8 cellular contexts compared by ENCODE assay signal in the genomic region with DNA sequence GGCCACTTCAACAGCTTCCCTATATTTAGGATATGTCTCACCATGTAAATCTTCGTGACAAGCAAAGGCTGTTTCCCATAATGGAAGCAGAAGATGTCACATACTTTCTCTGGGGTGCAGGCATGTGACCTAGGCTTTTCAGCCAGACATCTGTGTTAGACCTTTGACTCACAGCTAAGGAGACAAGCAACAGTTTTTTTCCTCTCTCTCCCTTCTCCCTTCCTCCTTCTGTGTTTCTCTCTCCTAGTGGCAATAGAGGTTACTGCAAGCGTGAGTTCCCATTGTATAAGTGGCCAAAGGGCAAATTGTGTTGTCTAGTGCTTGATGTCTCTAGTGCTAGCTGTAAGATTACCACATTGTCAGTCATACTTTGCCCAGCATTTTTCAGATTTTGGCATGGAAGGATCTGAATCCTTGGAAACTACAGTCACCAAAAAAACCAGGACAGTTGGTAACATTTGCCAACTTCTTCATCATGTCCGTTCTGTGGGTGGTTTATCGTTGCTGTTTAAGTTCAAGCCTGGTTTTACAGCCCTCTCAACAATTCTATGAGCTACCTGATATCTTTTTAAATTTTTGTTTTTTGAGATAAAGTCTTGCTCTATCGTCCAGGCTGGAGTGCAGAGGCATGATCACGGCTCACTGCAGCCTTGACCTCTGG. TPM values are rescaled to one million over a fixed set of nuclear protein-coding genes. Genes with fewer than 3 reads are reported as not detected.
A peak's percentile ranks its signal among the peaks of the same experiment; 100 is the strongest.
DNase-seq lines count a peak whose midpoint lies in the region; ATAC-seq, FAIRE-seq and TF ChIP-seq lines count a peak whose summit lies in the region.

No MANE protein-coding gene starts in this region.

- no peaks in the 10 kb centered on the region for H3K79me2 ChIP-seq in endothelial cell of umbilical vein (ENCODE audit: control insufficient read depth, insufficient read depth, low read length)

- DNase-seq in NCI-H1417 (lab: John Stamatoyannopoulos, UW) (peak; percentile 6 to 55 (median 52)), NCI-H1417 treated with DMSO at 0.1 percent for 48 hours (lab: John Stamatoyannopoulos, UW) (no peak), SIG-M5 (lab: John Stamatoyannopoulos, UW) (peak; percentile 68), endothelial cell of umbilical vein (ENCODE audit: low read depth, low spot score) (peak; percentile 48), myocyte (ENCODE audit: low read depth) (peak; percentile 76), mesenteric fat pad (ENCODE audit: low spot score) (no peak)

- dilution Hi-C loops in endothelial cell of umbilical vein (cut with MboI; ENCODE audit: extremely low pct_ligation_motif_present, low sequenced_read_pairs) = no loop called here

- no peak overlapping the region for H3K4me2 ChIP-seq in endothelial cell of umbilical vein (ENCODE audit: insufficient read depth, low read length)

- no peak overlapping the region for H3K9ac ChIP-seq in endothelial cell of umbilical vein (replicated peaks; ENCODE audit: extremely low read depth, insufficient read depth, low read length)

- no peaks in the 10 kb centered on the region for H4K20me1 ChIP-seq in endothelial cell of umbilical vein (replicated peaks; ENCODE audit: control insufficient read depth, extremely low read depth, insufficient read depth, low read length)

- POLR2A ChIA-PET in endothelial cell of umbilical vein (lab: Charles Lee) = no interaction called here

- TF ChIP-seq CTCF in LNCAP (IDR thresholded peaks at IDR 0.05) = peak; percentile 79
- peak; percentile 56 to 73 for TF ChIP-seq CTCF in endothelial cell of umbilical vein (IDR thresholded peaks at IDR 0.05; ENCODE audit: extremely low read depth in 1 of 2, insufficient read depth in 1 of 2, low read depth in 1 of 2, low read length in 2 of 2)

- no peak for TF ChIP-seq POLR2A in endothelial cell of umbilical vein (IDR thresholded peaks at IDR 0.05; ENCODE audit: low read depth, low read length)

- intact Hi-C loops in endothelial cell of umbilical vein (cut with micrococcal nuclease) = no loop called here

- H3K9me3 ChIP-seq in endothelial cell of umbilical vein (replicated peaks; ENCODE audit: control insufficient read depth, insufficient read depth, low read length) = no peaks in the 10 kb centered on the region

- BruUV-seq in endothelial cell of umbilical vein (replicated peaks; lab: Mats Ljungman, UMichigan) = no TSS peak

- peak; percentile 82 for FAIRE-seq in endothelial cell of umbilical vein (lab: Jason Lieb, UNC)

- H3K4me3 ChIP-seq in endothelial cell of umbilical vein (replicated peaks in 1 of 3; ENCODE audit: insufficient read depth in 1 of 3, low read depth in 1 of 3, low read length in 3 of 3) = no peak overlapping the region

- H3K36me3 ChIP-seq in endothelial cell of umbilical vein (ENCODE audit: control insufficient read depth in 2 of 2, extremely low read depth in 1 of 2, insufficient read depth in 2 of 2, low read length in 2 of 2) = no peaks in the 10 kb centered on the region

- no peaks in the 10 kb centered on the region for H3K9me1 ChIP-seq in endothelial cell of umbilical vein (replicated peaks; ENCODE audit: control insufficient read depth, extremely low read depth, insufficient read depth, low read length)

- no peaks in the 10 kb centered on the region for H3K4me1 ChIP-seq in endothelial cell of umbilical vein (ENCODE audit: control insufficient read depth, extremely low read depth, insufficient read depth, low read length)

- H2AFZ ChIP-seq in endothelial cell of umbilical vein (ENCODE audit: low read depth, low read length) = no peak overlapping the region

- peak; percentile 84 for ATAC-seq in GM19463 (IDR thresholded peaks at IDR 0.05; ENCODE audit: unreplicated experiment)

- peaks cover 0 to 5% of the 10 kb centered on the region in 2 experiments for H3K27me3 ChIP-seq in endothelial cell of umbilical vein (ENCODE audit: control insufficient read depth in 2 of 2, insufficient read depth in 2 of 2, low read length in 2 of 2)

- CTCF ChIA-PET in endothelial cell of umbilical vein (lab: Charles Lee) = interaction anchor here (0.8 to 1.7 kb wide), 9 partner anchors 8 to 103 kb away, joined by 3 to 8 read pairs (median 4); no protein-coding TSS in a partner anchor

- H3K27ac ChIP-seq in endothelial cell of umbilical vein (ENCODE audit: insufficient read depth, low read depth, low read length) = no peak overlapping the region

TF ChIP-seq in endothelial cell of umbilical vein, 7 proteins besides CTCF, POLR2A, EP300 and RAD21:
- TF ChIP-seq MYC (IDR thresholded peaks at IDR 0.05; ENCODE audit: low read depth, low read length) = no peak
- TF ChIP-seq MAX (IDR thresholded peaks at IDR 0.05; ENCODE audit: insufficient read depth, insufficient read length) = no peak
- no peak for TF ChIP-seq GATA2 (IDR thresholded peaks at IDR 0.05; ENCODE audit: insufficient read depth, insufficient read length, low read depth, low read length)
- TF ChIP-seq POLR2AphosphoS5 (IDR thresholded peaks at IDR 0.05; ENCODE audit: insufficient read depth, low read depth, low read length) = no peak
- no peak for TF ChIP-seq EZH2 (IDR thresholded peaks at IDR 0.05; ENCODE audit: borderline replicate concordance, low read depth, low read length, severe bottlenecking)
- no peak for TF ChIP-seq FOS (IDR thresholded peaks at IDR 0.05; ENCODE audit: borderline replicate concordance, insufficient read depth, low read length)
- no peak for TF ChIP-seq JUN (IDR thresholded peaks at IDR 0.05; ENCODE audit: borderline replicate concordance, insufficient read depth, insufficient read length, low read depth)

RNA-seq across cellular contexts. Expression of gene RABGAP1L, which starts 44.4 kb away (rescaled TPM):
- total RNA-seq in endothelial cell of umbilical vein (20.7 and 22.2 TPM in 2 replicates), myocyte (12.9 and 15.0 TPM in 2 replicates), mesenteric fat pad (38.0 TPM)
- 6.4 and 7.2 TPM in 2 replicates for polyA plus RNA-seq in endothelial cell of umbilical vein
- 10.3 and 12.1 TPM in 2 replicates for polyA plus RNA-seq in endothelial cell of umbilical vein (2011; cell fraction: cytosol; rRNA removed)
- 16.0 and 19.8 TPM in 2 replicates for polyA plus RNA-seq in endothelial cell of umbilical vein (2011; cell fraction: nucleus; rRNA removed)
- 11.9 and 12.9 TPM in 2 replicates for polyA plus RNA-seq in endothelial cell of umbilical vein (2012)
- polyA minus RNA-seq in endothelial cell of umbilical vein = 54.0 and 54.1 TPM in 2 replicates
- 10.2 TPM for polyA minus RNA-seq in endothelial cell of umbilical vein (2011; cell fraction: cytosol; rRNA and poly(A)+ RNA removed)
- 71.6 and 112 TPM in 2 replicates for polyA minus RNA-seq in endothelial cell of umbilical vein (2011; cell fraction: nucleus; rRNA and poly(A)+ RNA removed)
- polyA plus RNA-seq in myocyte (2012) = 11.0 TPM

Comparison
In these comparisons a context has a peak if more than half of its experiments do, and no peak if none do; other contexts are left out.
1. DNase-seq: peak in NCI-H1417 (3 of 3), SIG-M5 (single experiment), endothelial cell of umbilical vein (single experiment) and myocyte (single experiment); none in NCI-H1417 treated with DMSO at 0.1 percent for 48 hours (single experiment) and mesenteric fat pad (single experiment).